In the genomic region with DNA sequence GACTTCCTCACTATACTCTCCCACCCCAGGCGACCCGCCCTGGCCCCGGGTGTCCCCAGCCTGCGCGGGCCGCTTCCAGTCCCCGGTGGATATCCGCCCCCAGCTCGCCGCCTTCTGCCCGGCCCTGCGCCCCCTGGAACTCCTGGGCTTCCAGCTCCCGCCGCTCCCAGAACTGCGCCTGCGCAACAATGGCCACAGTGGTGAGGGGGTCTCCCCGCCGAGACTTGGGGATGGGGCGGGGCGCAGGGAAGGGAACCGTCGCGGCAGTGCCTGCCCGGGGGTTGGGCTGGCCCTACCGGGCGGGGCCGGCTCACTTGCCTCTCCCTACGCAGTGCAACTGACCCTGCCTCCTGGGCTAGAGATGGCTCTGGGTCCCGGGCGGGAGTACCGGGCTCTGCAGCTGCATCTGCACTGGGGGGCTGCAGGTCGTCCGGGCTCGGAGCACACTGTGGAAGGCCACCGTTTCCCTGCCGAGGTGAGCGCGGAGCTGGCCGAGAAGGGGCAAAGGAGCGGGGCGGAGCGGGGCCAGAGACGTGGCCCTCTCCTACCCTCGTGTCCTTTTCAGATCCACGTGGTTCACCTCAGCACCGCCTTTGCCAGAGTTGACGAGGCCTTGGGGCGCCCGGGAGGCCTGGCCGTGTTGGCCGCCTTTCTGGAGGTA, we compare ENCODE assay signal across 9 cellular contexts. TPM values are rescaled to one million over a fixed set of nuclear protein-coding genes. Genes with fewer than 3 reads are reported as not detected.
DNase-seq lines count a peak whose midpoint lies in the region; ATAC-seq and TF ChIP-seq lines count a peak whose summit lies in the region.
"Had no signal": no experiment of that assay in that cellular context is flagged by ENCODE, and none has a peak within 500 bp of the region (broad histone marks: within the 10 kb centered on the region; RNA-seq: fewer than 3 reads in every experiment).

No MANE protein-coding gene starts in this region.

- peaks cover 4% of the 10 kb centered on the region for H3K4me1 Mint-ChIP-seq in progenitor cell of endocrine pancreas (ENCODE audit: low read depth)

- H3K27ac ChIP-seq in cardiac muscle cell, result no peak overlapping the region
- H3K27ac ChIP-seq: epithelial cell of prostate had no signal

- DNase-seq in GM12865 (ENCODE audit: low read depth), result no peak
- peak; percentile 52 for DNase-seq in activated T-cell treated with anti-CD3 and anti-CD28 coated beads, Interleukin-2, amount 50 U/mL, for 1 hour
- peak; percentile 44 to 89 for DNase-seq in cardiac muscle cell (ENCODE audit: low read depth in 1 of 2, low spot score in 1 of 2)
- DNase-seq in progenitor cell of endocrine pancreas (ENCODE audit: low spot score, unreplicated experiment), result peak; percentile 86
- no peak for DNase-seq in OCI-M1 (lab: John Stamatoyannopoulos, UW)

- H3K27me3 Mint-ChIP-seq in progenitor cell of endocrine pancreas, result peaks cover 19% of the 10 kb centered on the region

- peak overlapping the region; percentile 72 for H3K4me3 Mint-ChIP-seq in progenitor cell of endocrine pancreas (ENCODE audit: low read depth)

- ATAC-seq in GM18867 (IDR thresholded peaks at IDR 0.05; ENCODE audit: unreplicated experiment), result no peak
- ATAC-seq in GM19452 (IDR thresholded peaks at IDR 0.05; ENCODE audit: unreplicated experiment), result no peak
- no peak for ATAC-seq in HG03097 (IDR thresholded peaks at IDR 0.05; ENCODE audit: low FRiP score, unreplicated experiment)

- no peaks in the 10 kb centered on the region for H3K9me3 Mint-ChIP-seq in progenitor cell of endocrine pancreas (ENCODE audit: low read depth)

- H3K36me3 Mint-ChIP-seq in progenitor cell of endocrine pancreas (ENCODE audit: insufficient read depth), result no peaks in the 10 kb centered on the region

- H3K27ac Mint-ChIP-seq in progenitor cell of endocrine pancreas, result peak overlapping the region; percentile 76

- H3K4me3 ChIP-seq in GM12865 (ENCODE audit: low read depth, low read length), result peak overlapping the region; percentile 33
- peak overlapping the region; percentile 23 for H3K4me3 ChIP-seq in cardiac muscle cell

- H3K4me1 ChIP-seq in cardiac muscle cell (ENCODE audit: low read depth), result no peaks in the 10 kb centered on the region

- TF ChIP-seq CTCF in GM12865 (IDR thresholded peaks at IDR 0.05; ENCODE audit: insufficient read depth, low read depth, low read length, missing control alignments) (no peak), cardiac muscle cell (IDR thresholded peaks at IDR 0.05; ENCODE audit: low read depth, low read length) (peak; percentile 2), progenitor cell of endocrine pancreas (IDR thresholded peaks at IDR 0.05; ENCODE audit: unreplicated experiment) (peak; percentile 22)

- no peaks in the 10 kb centered on the region for H3K27me3 ChIP-seq in cardiac muscle cell

- no peaks in the 10 kb centered on the region for H3K36me3 ChIP-seq in cardiac muscle cell

- H3K9me3 ChIP-seq in cardiac muscle cell (ENCODE audit: low read depth), result no peaks in the 10 kb centered on the region

RNA-seq across cellular contexts. Expression of a gene that starts 2.1 kb away (rescaled TPM):
- 2.4 and 3.1 TPM in 2 replicates for total RNA-seq in cardiac muscle cell
- 2.6 and 4.9 TPM in 2 replicates for polyA plus RNA-seq in cardiac muscle cell
- total RNA-seq in progenitor cell of endocrine pancreas, result 0.31 and 0.49 TPM in 2 replicates

RNA-seq across cellular contexts. Expression of a gene that starts 10.9 kb away (rescaled TPM):
- total RNA-seq in cardiac muscle cell, result 1.5 and 12.6 TPM in 2 replicates
- polyA plus RNA-seq in cardiac muscle cell, result 5.6 and 36.9 TPM in 2 replicates
- 9.1 and 10.4 TPM in 2 replicates for total RNA-seq in progenitor cell of endocrine pancreas

RNA-seq across cellular contexts. Expression of a gene that starts 13.9 kb away (rescaled TPM):
- 645 and 899 TPM in 2 replicates for total RNA-seq in cardiac muscle cell
- polyA plus RNA-seq in cardiac muscle cell, result 761 and 1,591 TPM in 2 replicates
- 24.3 and 32.4 TPM in 2 replicates for total RNA-seq in progenitor cell of endocrine pancreas

RNA-seq across cellular contexts. Expression of a gene that starts 17.8 kb away (rescaled TPM):
- total RNA-seq in cardiac muscle cell (26.5 and 29.3 TPM in 2 replicates), progenitor cell of endocrine pancreas (17.2 and 18.8 TPM in 2 replicates)
- 68.5 and 75.1 TPM in 2 replicates for polyA plus RNA-seq in cardiac muscle cell

RNA-seq across cellular contexts. Expression of a gene that starts 18.0 kb away (rescaled TPM):
- total RNA-seq in cardiac muscle cell, result 6,299 and 17,487 TPM in 2 replicates
- polyA plus RNA-seq in cardiac muscle cell, result not detected in 2 replicates
- 15,251 and 16,487 TPM in 2 replicates for total RNA-seq in progenitor cell of endocrine pancreas

Comparison
In these comparisons a context has a peak if more than half of its experiments do, and no peak if none do; other contexts are left out.
1. DNase-seq: peak in activated T-cell treated with anti-CD3 and anti-CD28 coated beads, Interleukin-2, amount 50 U/mL, for 1 hour (single experiment), cardiac muscle cell (2 of 2) and progenitor cell of endocrine pancreas (single experiment); none in GM12865 (single experiment) and OCI-M1 (single experiment).
2. RNA of a gene that starts 13.9 kb away (total RNA-seq): 645 to 899 TPM in cardiac muscle cell; 24.3 to 32.4 TPM in progenitor cell of endocrine pancreas; every median in the first group is over 10 times any median in the second.